ENCODE assay signal across 18 cellular contexts in genomic region chr17:924711-925480, GRCh38. TPM values are rescaled to one million over a fixed set of nuclear protein-coding genes. Genes with fewer than 3 reads are reported as not detected.
DNase-seq lines count a peak whose midpoint lies in the region; ATAC-seq and TF ChIP-seq lines count a peak whose summit lies in the region.
"Had no signal": no experiment of that assay in that cellular context is flagged by ENCODE, and none has a peak within 500 bp of the region (broad histone marks: within the 10 kb centered on the region; RNA-seq: fewer than 3 reads in every experiment).

No MANE protein-coding gene starts in this region.

- peak overlapping the region; percentile 79 for H3K9ac ChIP-seq in HUES6 (ENCODE audit: low read length)
- H3K9ac ChIP-seq in Karpas-422 (ENCODE audit: low read length): no peak overlapping the region

- H4K20me1 ChIP-seq in Karpas-422 (ENCODE audit: insufficient read depth, low read depth, low read length): no peaks in the 10 kb centered on the region

- H3K4me2 ChIP-seq in Karpas-422 (ENCODE audit: low read depth, low read length, poor library complexity, severe bottlenecking): no peak overlapping the region

- TF ChIP-seq CTCF in brain (conservative IDR thresholded peaks at IDR 0.05): no peak
- no peak for TF ChIP-seq CTCF in left lung (IDR thresholded peaks at IDR 0.05)
- TF ChIP-seq CTCF in type B pancreatic cell (conservative IDR thresholded peaks at IDR 0.05): no peak

- H3K9me3 Mint-ChIP-seq in brain (peaks cover 12 to 43% (median 28%) of the 10 kb centered on the region in 5 experiments), type B pancreatic cell (no peaks in the 10 kb centered on the region)
- H3K9me3 Mint-ChIP-seq: stimulated activated naive CD8-positive, alpha-beta T cell treated with anti-CD3 and anti-CD28 coated beads, Interleukin-15, amount 100 ng/mL, for 72 hours had no signal

- ATAC-seq in left lung (peak; percentile 65), GM18505 (IDR thresholded peaks at IDR 0.05; ENCODE audit: unreplicated experiment) (no peak)
- ATAC-seq: activated CD8-positive, alpha-beta T cell treated with anti-CD3 and anti-CD28 coated beads, Interleukin-2, amount 10 ng/mL, durations not matched to agents 7 days and 5 days; left colon; stimulated activated naive CD8-positive, alpha-beta T cell treated with anti-CD3 and anti-CD28 coated beads, Interleukin-15, amount 100 ng/mL, for 72 hours had no signal

- intact Hi-C loops in left lung (cut with DNase I): no loop called here

- no peaks in the 10 kb centered on the region for H3K79me2 ChIP-seq in Karpas-422 (ENCODE audit: low read length)

- H3K4me1 Mint-ChIP-seq in brain: peaks cover 50% of the 10 kb centered on the region
- peaks cover 43% of the 10 kb centered on the region for H3K4me1 Mint-ChIP-seq in type B pancreatic cell (ENCODE audit: unreplicated experiment)
- H3K4me1 Mint-ChIP-seq: stimulated activated naive CD8-positive, alpha-beta T cell treated with anti-CD3 and anti-CD28 coated beads, Interleukin-15, amount 100 ng/mL, for 72 hours had no signal

- H3K27me3 ChIP-seq in HUES6 (ENCODE audit: control insufficient read depth, insufficient read depth, low read length) (no peaks in the 10 kb centered on the region), left lung (no peaks in the 10 kb centered on the region), Karpas-422 (ENCODE audit: low read length) (no peaks in the 10 kb centered on the region)
- H3K27me3 ChIP-seq: Peyer's patch had no signal

- DNase-seq in left lung: peak; percentile 49 to 58
- no peak for DNase-seq in type B pancreatic cell (ENCODE audit: extremely low spot score, unreplicated experiment)
- DNase-seq in Karpas-422: no peak
- no peak for DNase-seq in activated effector memory CD4-positive, alpha-beta T cell treated with anti-CD3 and anti-CD28 coated beads, Interleukin-2, amount 50 U/mL, for 16 hours
- DNase-seq: activated CD8-positive, alpha-beta T cell treated with anti-CD3 and anti-CD28 coated beads, Interleukin-2, amount 10 ng/mL, durations not matched to agents 7 days and 5 days; left colon; MM.1S; NCI-H187; NCI-H526 treated with DMSO at 0.1 percent for 48 hours; Peyer's patch; stimulated activated CD4-positive, alpha-beta T cell treated with anti-CD3 and anti-CD28 coated beads, Interleukin-12 subunit alpha, Interleukin-12 subunit beta, amount 100 ng/mL, for 4 hours; stimulated activated naive CD8-positive, alpha-beta T cell treated with anti-CD3 and anti-CD28 coated beads, Interleukin-15, amount 100 ng/mL, for 72 hours; SW 1271 had no signal

- H3K36me3 ChIP-seq in HUES6 (ENCODE audit: control insufficient read depth, insufficient read depth, low read length): peaks cover 14% of the 10 kb centered on the region; the same call in 1 of the 2 replicates
- no peaks in the 10 kb centered on the region for H3K36me3 ChIP-seq in left lung
- H3K36me3 ChIP-seq in Karpas-422 (ENCODE audit: insufficient read depth, low read length): no peaks in the 10 kb centered on the region
- H3K36me3 ChIP-seq: Peyer's patch had no signal

- H3K27me3 Mint-ChIP-seq in brain (peaks cover 6% of the 10 kb centered on the region), type B pancreatic cell (no peaks in the 10 kb centered on the region)

- peak overlapping the region in 3 of 5 experiments; percentile 3 to 32 (median 28) for H3K27ac Mint-ChIP-seq in brain
- peak overlapping the region; percentile 72 for H3K27ac Mint-ChIP-seq in type B pancreatic cell
- H3K27ac Mint-ChIP-seq: activated CD8-positive, alpha-beta T cell treated with anti-CD3 and anti-CD28 coated beads, Interleukin-2, amount 10 ng/mL, durations not matched to agents 7 days and 5 days; stimulated activated naive CD8-positive, alpha-beta T cell treated with anti-CD3 and anti-CD28 coated beads, Interleukin-15, amount 100 ng/mL, for 72 hours had no signal

- H3K9me3 ChIP-seq in HUES6 (ENCODE audit: control insufficient read depth, insufficient read depth, low read depth, low read length) (no peaks in the 10 kb centered on the region), left lung (no peaks in the 10 kb centered on the region), Karpas-422 (ENCODE audit: low read length) (no peaks in the 10 kb centered on the region)
- H3K9me3 ChIP-seq: Peyer's patch, psoas muscle had no signal

- no peaks in the 10 kb centered on the region for H3K9me2 ChIP-seq in Karpas-422 (replicated peaks; ENCODE audit: insufficient read depth, low read length)

- no peak for TF ChIP-seq POLR2A in GM18505 (IDR thresholded peaks at IDR 0.05; ENCODE audit: borderline replicate concordance, extremely low read depth, insufficient read depth, insufficient read length)

- H2AFZ ChIP-seq in Karpas-422 (ENCODE audit: low read length): no peak overlapping the region

- H3K4me3 Mint-ChIP-seq in brain: no peak overlapping the region
- H3K4me3 Mint-ChIP-seq in type B pancreatic cell: peak overlapping the region; percentile 6
- H3K4me3 Mint-ChIP-seq: activated CD8-positive, alpha-beta T cell treated with anti-CD3 and anti-CD28 coated beads, Interleukin-2, amount 10 ng/mL, durations not matched to agents 7 days and 5 days; stimulated activated naive CD8-positive, alpha-beta T cell treated with anti-CD3 and anti-CD28 coated beads, Interleukin-15, amount 100 ng/mL, for 72 hours had no signal

- peaks cover 59% of the 10 kb centered on the region for H3K4me1 ChIP-seq in HUES6 (ENCODE audit: control insufficient read depth, insufficient read depth, low read length)
- peaks cover 11 to 17% of the 10 kb centered on the region in 2 donors for H3K4me1 ChIP-seq in left lung
- no peaks in the 10 kb centered on the region for H3K4me1 ChIP-seq in Karpas-422 (ENCODE audit: low read length)
- H3K4me1 ChIP-seq: Peyer's patch had no signal

- peak overlapping the region; percentile 83; the same call in 1 of the 2 replicates for H3K27ac ChIP-seq in HUES6 (ENCODE audit: low read depth, low read length)
- H3K27ac ChIP-seq in left lung: peak overlapping the region; percentile 5 to 13
- no peak overlapping the region for H3K27ac ChIP-seq in Karpas-422 (ENCODE audit: low read length)
- H3K27ac ChIP-seq: coronary artery, Peyer's patch, psoas muscle had no signal

- H3K4me3 ChIP-seq in HUES6 (ENCODE audit: low read depth, low read length): peak overlapping the region; percentile 17; the same call in 1 of the 2 replicates
- H3K4me3 ChIP-seq in left lung: no peak overlapping the region
- no peak overlapping the region for H3K4me3 ChIP-seq in Karpas-422 (ENCODE audit: low read length)
- H3K4me3 ChIP-seq: coronary artery, Peyer's patch, psoas muscle had no signal

- H3K36me3 Mint-ChIP-seq in brain (peaks cover 66% of the 10 kb centered on the region), type B pancreatic cell (peaks cover 35% of the 10 kb centered on the region)

RNA-seq across cellular contexts. Expression of gene NXN, which starts 54.7 kb away (rescaled TPM):
- 127 TPM for polyA plus RNA-seq in brain (ENCODE audit: insufficient read depth, low read depth, low replicate concordance)
- total RNA-seq in left lung: 10 to 100 TPM; 33.8 to 55.4 TPM
- total RNA-seq in type B pancreatic cell (ENCODE audit: low replicate concordance): 65.1 and 68.0 TPM in 2 replicates
- 1.1 TPM in 1 of 2 replicates, not detected in the other for total RNA-seq in Karpas-422 (2014; rRNA removed; shearing (Covaris generic); ENCODE audit: low replicate concordance)

Comparison
In these comparisons a context has a peak if more than half of its experiments do, and no peak if none do; other contexts are left out.
1. DNase-seq: peak in left lung (2 of 2); none in type B pancreatic cell (single experiment), Karpas-422 (single experiment) and activated effector memory CD4-positive, alpha-beta T cell treated with anti-CD3 and anti-CD28 coated beads, Interleukin-2, amount 50 U/mL, for 16 hours (single experiment).
2. RNA of gene NXN, which starts 54.7 kb away (total RNA-seq): 65.1 to 68.0 TPM in type B pancreatic cell and 33.8 to 55.4 TPM in left lung; 1.1 TPM in Karpas-422; every median in the first group is over 10 times any median in the second.